31 cellular contexts compared by ENCODE assay signal in genomic region chr5:125950012-125950411, GRCh38.
"Had no signal": no experiment of that assay in that cellular context is flagged by ENCODE, and none has a peak within 500 bp of the region (broad histone marks: within the 10 kb centered on the region; RNA-seq: fewer than 3 reads in every experiment).

No MANE protein-coding gene starts in this region.

- H3K4me1 ChIP-seq: ascending aorta had no signal

- FAIRE-seq: bronchial epithelial cell, TTC549 had no signal

- H3K27ac ChIP-seq: ascending aorta, cardiac muscle cell, VCaP had no signal

- ATAC-seq: activated CD8-positive, alpha-beta memory T cell treated with anti-CD3 and anti-CD28 coated beads, Interleukin-2, amount 10 ng/mL, durations not matched to agents 7 days and 5 days; activated CD8-positive, alpha-beta T cell treated with anti-CD3 and anti-CD28 coated beads for 36 hours; activated naive CD8-positive, alpha-beta T cell treated with anti-CD3 and anti-CD28 coated beads, Interleukin-2, amount 50 U/mL, for 24 hours had no signal

- H3K9me3 ChIP-seq: ascending aorta had no signal

- H3K4me3 ChIP-seq: ascending aorta, cardiac muscle cell had no signal

- H3K27me3 ChIP-seq: ascending aorta, cardiac muscle cell had no signal

- DNase-seq: activated B cell treated with CpG ODN at 0.5 μM for 24 hours; activated CD4-positive, alpha-beta memory T cell treated with anti-CD3 and anti-CD28 coated beads for 36 hours; activated CD4-positive, alpha-beta T cell treated with anti-CD3 and anti-CD28 coated beads for 4 hours; activated CD4-positive, alpha-beta T cell treated with anti-CD3 and anti-CD28 coated beads, Interleukin-2, amount 10 ng/mL, durations not matched to agents 24 days and 14 days; activated CD4-positive, alpha-beta T cell treated with anti-CD3 and anti-CD28 coated beads, Interleukin-2, amount 50 U/mL, for 1 hour; activated CD4-positive, alpha-beta T cell treated with anti-CD3 and anti-CD28 coated beads, Interleukin-2, amount 50 U/mL, for 4 hours; activated CD4-positive, CD25-positive, alpha-beta regulatory T cell treated with anti-CD3 and anti-CD28 coated beads, Interleukin-2, amount 50 U/mL, for 72 hours; activated CD8-positive, alpha-beta memory T cell treated with anti-CD3 and anti-CD28 coated beads for 24 hours; activated CD8-positive, alpha-beta memory T cell treated with anti-CD3 and anti-CD28 coated beads, Interleukin-2, amount 10 ng/mL, durations not matched to agents 7 days and 5 days; activated CD8-positive, alpha-beta memory T cell treated with anti-CD3 and anti-CD28 coated beads, Interleukin-2, amount 50 U/mL, for 48 hours; activated CD8-positive, alpha-beta T cell treated with anti-CD3 and anti-CD28 coated beads for 36 hours; activated effector memory CD4-positive, alpha-beta T cell treated with Interleukin-2 at 50 U/mL for 16 hours; activated gamma-delta T cell; activated naive CD4-positive, alpha-beta T cell treated with anti-CD3 and anti-CD28 coated beads, Interleukin-2, amount 10 ng/mL, durations not matched to agents 7 days and 5 days; activated naive CD4-positive, alpha-beta T cell treated with Interleukin-2 at 50 U/mL for 16 hours; activated naive CD8-positive, alpha-beta T cell treated with anti-CD3 and anti-CD28 coated beads, Interleukin-2, amount 10 ng/mL, durations not matched to agents 7 days and 5 days; activated naive CD8-positive, alpha-beta T cell treated with anti-CD3 and anti-CD28 coated beads, Interleukin-2, amount 50 U/mL, for 24 hours; activated T-cell treated with anti-CD3 and anti-CD28 coated beads, Interleukin-2, amount 50 U/mL, for 24 hours; activated T-cell treated with anti-CD3 and anti-CD28 coated beads, Interleukin-2, amount 50 U/mL, for 48 hours; amygdala; anterior cingulate cortex; caudate nucleus; cerebellar nuclear complex; T-helper 1 cell; T-helper 2 cell; T-helper 9 cell had no signal

- H3K36me3 ChIP-seq: ascending aorta, cardiac muscle cell had no signal
